Comparison of ENCODE assay signal across 21 cellular contexts in the genomic region with DNA sequence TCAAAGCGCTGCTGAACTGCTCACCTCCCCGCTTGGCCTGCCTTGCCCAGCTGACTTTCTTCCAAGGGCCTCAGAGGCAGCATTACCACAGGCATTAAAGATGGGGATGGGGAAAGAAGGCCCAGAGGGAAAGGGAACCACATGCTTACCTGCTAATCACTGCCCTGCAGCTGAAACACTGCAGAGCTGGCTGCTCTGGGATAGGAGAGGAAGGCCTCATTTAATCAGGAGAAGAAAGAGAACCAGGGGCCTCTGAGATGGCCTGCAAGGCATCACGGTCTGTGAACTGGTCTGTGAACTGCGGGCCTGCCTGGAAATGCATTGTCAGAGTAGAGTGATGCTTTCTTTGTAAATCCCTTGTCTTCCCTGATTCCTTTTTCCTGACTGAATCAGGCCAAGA. TPM values are rescaled to one million over a fixed set of nuclear protein-coding genes. Genes with fewer than 3 reads are reported as not detected.
A peak's percentile ranks its signal among the peaks of the same experiment; 100 is the strongest.
DNase-seq lines count a peak whose midpoint lies in the region; ATAC-seq, FAIRE-seq and TF ChIP-seq lines count a peak whose summit lies in the region.
"Had no signal": no experiment of that assay in that cellular context is flagged by ENCODE, and none has a peak within 500 bp of the region (broad histone marks: within the 10 kb centered on the region; RNA-seq: fewer than 3 reads in every experiment).

No MANE protein-coding gene starts in this region.

- intact Hi-C loops in IMR-90 (cut with micrococcal nuclease) = loop anchor here (10.0 kb wide), 2 partner anchors 240 to 480 kb away; no protein-coding TSS in a partner anchor
- intact Hi-C loops in pancreas (cut with DNase I) = loop anchor here in 1 of 3 donors (10.0 kb wide), 1 partner anchor 160 kb away; no protein-coding TSS in a partner anchor

- in situ Hi-C loops in IMR-90 (cut with MboI; ENCODE audit: low sequenced_read_pairs) = loop anchor here (5.0 to 25.0 kb wide), 2 partner anchors 147 to 452 kb away; partner anchors contain the start of genes TNPO1 and ZNF366

- H2AK9ac ChIP-seq in IMR-90 (replicated peaks; ENCODE audit: low read depth, low read length, poor library complexity) = no peak overlapping the region

- peaks cover 10% of the 10 kb centered on the region for H3F3A ChIP-seq in smooth muscle cell (ENCODE audit: low read depth)

- H2AK5ac ChIP-seq in IMR-90 (ENCODE audit: low read depth, low read length) = peak overlapping the region; percentile 52

- POLR2A ChIA-PET in IMR-90 (lab: Charles Lee; ENCODE audit: unreplicated experiment) = no interaction called here

- no peak overlapping the region for H3K23ac ChIP-seq in IMR-90 (ENCODE audit: low read depth, low read length)

- peak overlapping the region; percentile 70 for H4K91ac ChIP-seq in IMR-90 (ENCODE audit: insufficient read depth, low read depth, low read length)

- H3K14ac ChIP-seq in IMR-90 (replicated peaks; ENCODE audit: low read depth, low read length) = no peak overlapping the region; the same call in 1 of the 2 replicates

- no peaks in the 10 kb centered on the region for H3K79me2 ChIP-seq in smooth muscle cell (ENCODE audit: low read depth)

- H3K4me2 ChIP-seq in IMR-90 (ENCODE audit: low read depth, low read length) (no peak overlapping the region), smooth muscle cell (peak overlapping the region; percentile 12)

- no CpG with 5 or more reads among the region's 4 CpGs for WGBS in IMR-90 (ENCODE audit: extremely low coverage in 2 of 2, insufficient read length in 1 of 2), 2 experiments
- WGBS in ectodermal cell, 2 experiments = 81 to 97% methylated on average over 4 of the region's 4 CpGs
- 83 to 100% methylated on average over 2 to 3 of the region's 4 CpGs for WGBS in mesodermal cell (ENCODE audit: insufficient coverage in 2 of 2), 2 experiments
- 65% methylated on average over 4 of the region's 4 CpGs for WGBS in smooth muscle cell (ENCODE audit: low lambda C conversion rate)
- 89 to 90% methylated on average over 4 of the region's 4 CpGs for WGBS in pancreas, 2 donors

- H3K9me3 ChIP-seq in IMR-90 (ENCODE audit: control insufficient read depth, insufficient read depth, low read length) = no peaks in the 10 kb centered on the region
- H3K9me3 ChIP-seq in ectodermal cell (ENCODE audit: control insufficient read depth, low read length) = no peaks in the 10 kb centered on the region
- no peaks in the 10 kb centered on the region for H3K9me3 ChIP-seq in mesodermal cell (ENCODE audit: control insufficient read depth, low read length)
- no peaks in the 10 kb centered on the region for H3K9me3 ChIP-seq in smooth muscle cell (replicated peaks; ENCODE audit: low read depth)
- no peaks in the 10 kb centered on the region for H3K9me3 ChIP-seq in pancreas
- H3K9me3 ChIP-seq: Caco-2, SJSA1 had no signal

- DNase-seq in IMR-90 (no peak), smooth muscle cell (lab: John Stamatoyannopoulos, UW; ENCODE audit: unreplicated experiment) (no peak), NCI-H2171 treated with DMSO at 0.1 percent for 48 hours (lab: John Stamatoyannopoulos, UW) (no peak), pancreas (no peak)
- DNase-seq: ACHN, AML-193, Caco-2, DMS53, KG1, NCI-H1092, NCI-H1694 treated with DMSO at 0.1 percent for 48 hours, NCI-H2107, NCI-H226, OCI-M1, RPMI8226, SW 1271 had no signal

- dilution Hi-C loops in IMR-90 (cut with HindIII; ENCODE audit: low sequenced_read_pairs, unreplicated experiment) = no loop called here

- FAIRE-seq in pancreas (lab: Jason Lieb, UNC) = no peak

- TF ChIP-seq CTCF in IMR-90 (conservative IDR thresholded peaks at IDR 0.05; ENCODE audit: low read depth, low read length) (no peak), smooth muscle cell (IDR thresholded peaks at IDR 0.05; ENCODE audit: borderline replicate concordance, insufficient read depth, poor library complexity, severe bottlenecking) (no peak), pancreas (IDR thresholded peaks at IDR 0.05) (no peak)

- H2BK5ac ChIP-seq in IMR-90 (ENCODE audit: low read depth, low read length, poor library complexity, severe bottlenecking) = peak overlapping the region; percentile 2

- ATAC-seq in IMR-90 (ENCODE audit: low read depth) (no peak), HG02759 (IDR thresholded peaks at IDR 0.05; ENCODE audit: unreplicated experiment) (no peak), pancreas (no peak), HG02852 (IDR thresholded peaks at IDR 0.05; ENCODE audit: unreplicated experiment) (no peak)

- H3K9me1 ChIP-seq in IMR-90 (ENCODE audit: insufficient read depth, low read length) = peaks cover 8% of the 10 kb centered on the region

- peaks cover 9% of the 10 kb centered on the region for H3K4me1 ChIP-seq in IMR-90 (ENCODE audit: control insufficient read depth, insufficient read depth, low read length)
- no peaks in the 10 kb centered on the region for H3K4me1 ChIP-seq in ectodermal cell (ENCODE audit: control insufficient read depth, insufficient read depth, low read length)
- H3K4me1 ChIP-seq in mesodermal cell (ENCODE audit: control insufficient read depth, insufficient read depth, low read length, poor library complexity, severe bottlenecking) = peaks cover 23% of the 10 kb centered on the region
- H3K4me1 ChIP-seq in smooth muscle cell (ENCODE audit: low read depth) = peaks cover 6% of the 10 kb centered on the region
- no peaks in the 10 kb centered on the region for H3K4me1 ChIP-seq in pancreas

- H3K27me3 ChIP-seq in IMR-90 (ENCODE audit: control insufficient read depth, insufficient read depth, low read length) (no peaks in the 10 kb centered on the region), ectodermal cell (ENCODE audit: control insufficient read depth, insufficient read depth, low read length, poor library complexity, severe bottlenecking) (no peaks in the 10 kb centered on the region), smooth muscle cell (ENCODE audit: low read depth) (no peaks in the 10 kb centered on the region), pancreas (no peaks in the 10 kb centered on the region)
- H3K27me3 ChIP-seq: SJSA1 had no signal

- peak overlapping the region in 1 of 2 experiments; percentile 33; a peak in 1 of 4 replicates for H4K8ac ChIP-seq in IMR-90 (ENCODE audit: low read depth in 2 of 2, low read length in 2 of 2)

- H3K4me3 ChIP-seq in IMR-90 (ENCODE audit: insufficient read depth, low read depth, low read length) (no peak overlapping the region), ectodermal cell (ENCODE audit: insufficient read depth, low read depth, low read length) (no peak overlapping the region), mesodermal cell (ENCODE audit: extremely low read depth, insufficient read depth, low read length, poor library complexity, severe bottlenecking) (no peak overlapping the region), smooth muscle cell (no peak overlapping the region), pancreas (no peak overlapping the region)
- H3K4me3 ChIP-seq: SJSA1 had no signal

- CTCF ChIA-PET in IMR-90 (lab: Yijun Ruan, JAX) = no interaction called here

- H3K79me1 ChIP-seq in IMR-90 (ENCODE audit: low read depth in 1 of 2, low read length in 2 of 2) = peaks cover 0 to 6% of the 10 kb centered on the region in 2 experiments; a peak in 3 of 4 replicates

- no peak overlapping the region for H2AFZ ChIP-seq in IMR-90 (replicated peaks; ENCODE audit: low read length, poor library complexity)
- H2AFZ ChIP-seq in smooth muscle cell (ENCODE audit: low read depth) = no peak overlapping the region

- H2BK120ac ChIP-seq in IMR-90 (ENCODE audit: low read depth, low read length) = peak overlapping the region; percentile 44

- peak overlapping the region; percentile 79 for H2BK20ac ChIP-seq in IMR-90 (ENCODE audit: low read depth, low read length)

- H3K56ac ChIP-seq in IMR-90 (ENCODE audit: extremely low read depth, insufficient read depth, low read length) = no peak overlapping the region

- peak overlapping the region; percentile 12; the same call in 1 of the 2 replicates for H4K5ac ChIP-seq in IMR-90 (ENCODE audit: low read depth, low read length)

- H3K36me3 ChIP-seq in IMR-90 (ENCODE audit: control insufficient read depth, insufficient read depth, low read length) = peaks cover 2% of the 10 kb centered on the region
- H3K36me3 ChIP-seq in ectodermal cell (ENCODE audit: control insufficient read depth, insufficient read depth, low read length) = peaks cover 21% of the 10 kb centered on the region
- H3K36me3 ChIP-seq in mesodermal cell (ENCODE audit: control insufficient read depth, insufficient read depth, low read length) = peaks cover 17% of the 10 kb centered on the region
- no peaks in the 10 kb centered on the region for H3K36me3 ChIP-seq in smooth muscle cell (ENCODE audit: low read depth)
- no peaks in the 10 kb centered on the region for H3K36me3 ChIP-seq in pancreas

- H3K4ac ChIP-seq in IMR-90 (ENCODE audit: low read depth, low read length) = peak overlapping the region; percentile 67

- BruUV-seq in IMR-90 (replicated peaks; lab: Mats Ljungman, UMichigan) = no TSS peak

- no peaks in the 10 kb centered on the region for H4K20me1 ChIP-seq in IMR-90 (ENCODE audit: insufficient read depth, low read length)
- H4K20me1 ChIP-seq in smooth muscle cell (ENCODE audit: low read depth) = no peaks in the 10 kb centered on the region

- H3K18ac ChIP-seq in IMR-90 (ENCODE audit: low read depth, low read length) = no peak overlapping the region

- TF ChIP-seq POLR2A in IMR-90 (IDR thresholded peaks at IDR 0.05; ENCODE audit: low read depth, low read length) = no peak

- H3K27ac ChIP-seq in IMR-90 (ENCODE audit: insufficient read depth, low read length) (no peak overlapping the region), ectodermal cell (ENCODE audit: insufficient read depth, low read depth, low read length, poor library complexity, severe bottlenecking) (peak overlapping the region; percentile 41), mesodermal cell (ENCODE audit: low read depth, low read length, severe bottlenecking) (peak overlapping the region; percentile 41), smooth muscle cell (ENCODE audit: low read depth) (no peak overlapping the region), pancreas (no peak overlapping the region)
- H3K27ac ChIP-seq: SJSA1 had no signal

- H2BK15ac ChIP-seq in IMR-90 (ENCODE audit: low read depth, low read length) = peak overlapping the region; percentile 64; the same call in 2 of the 3 replicates

- TF ChIP-seq RAD21 in IMR-90 (IDR thresholded peaks at IDR 0.05; ENCODE audit: low read length) = no peak

- H3K9ac ChIP-seq in IMR-90 (ENCODE audit: low read depth, low read length) (no peak overlapping the region), smooth muscle cell (ENCODE audit: low read depth) (no peak overlapping the region)

RNA-seq across cellular contexts. Expression of gene PTCD2, which starts 44.8 kb away (rescaled TPM):
- 9.9 and 10.0 TPM in 2 replicates for total RNA-seq in IMR-90 (2012; rRNA removed)
- 5.2 and 6.5 TPM in 2 replicates for polyA plus RNA-seq in IMR-90 (2012; rRNA removed)
- 1.6 and 2.2 TPM in 2 replicates for polyA plus RNA-seq in IMR-90 (2012; cell fraction: cytosol; rRNA removed)
- 3.1 and 8.4 TPM in 2 replicates for polyA plus RNA-seq in IMR-90 (2012; cell fraction: nucleus; rRNA removed; ENCODE audit: low replicate concordance)
- 14.9 TPM for polyA plus RNA-seq in ectodermal cell (2013, experiment 1 of 4)
- polyA plus RNA-seq in ectodermal cell (2013, experiment 2 of 4) = 15.2 TPM
- 10.6 TPM for polyA plus RNA-seq in ectodermal cell (2013, experiment 3 of 4)
- 13.3 TPM for polyA plus RNA-seq in ectodermal cell (2013, experiment 4 of 4)
- polyA plus RNA-seq in mesodermal cell (2013, experiment 1 of 2) = 7.3 TPM
- polyA plus RNA-seq in mesodermal cell (2013, experiment 2 of 2) = 9.1 TPM
- 8.5 and 10.0 TPM in 2 replicates for total RNA-seq in smooth muscle cell
- polyA plus RNA-seq in smooth muscle cell = 4.7 and 6.3 TPM in 2 replicates
- total RNA-seq in pancreas = 1 to 10 TPM; 2.2 to 5.3 (median 2.8) TPM
- polyA plus RNA-seq in pancreas = 1 to 10 TPM in 1 of 2 donors, under 1 TPM in 1; 0.80 to 2.5 TPM

RNA-seq across cellular contexts. Expression of gene MRPS27, which starts 44.9 kb away (rescaled TPM):
- total RNA-seq in IMR-90 (2012; rRNA removed) = 80.3 and 90.5 TPM in 2 replicates
- polyA plus RNA-seq in IMR-90 (2012; rRNA removed) = 38.7 and 46.9 TPM in 2 replicates
- 21.4 and 34.8 TPM in 2 replicates for polyA plus RNA-seq in IMR-90 (2012; cell fraction: cytosol; rRNA removed)
- 20.3 and 37.8 TPM in 2 replicates for polyA plus RNA-seq in IMR-90 (2012; cell fraction: nucleus; rRNA removed; ENCODE audit: low replicate concordance)
- polyA plus RNA-seq in ectodermal cell (2013, experiment 1 of 4) = 116 TPM
- 116 TPM for polyA plus RNA-seq in ectodermal cell (2013, experiment 2 of 4)
- polyA plus RNA-seq in ectodermal cell (2013, experiment 3 of 4) = 85.1 TPM
- 90.5 TPM for polyA plus RNA-seq in ectodermal cell (2013, experiment 4 of 4)
- 51.8 TPM for polyA plus RNA-seq in mesodermal cell (2013, experiment 1 of 2)
- 59.2 TPM for polyA plus RNA-seq in mesodermal cell (2013, experiment 2 of 2)
- total RNA-seq in smooth muscle cell = 38.3 and 47.8 TPM in 2 replicates
- polyA plus RNA-seq in smooth muscle cell = 36.7 and 41.0 TPM in 2 replicates
- 10 to 100 TPM; 17.3 to 28.0 (median 23.8) TPM for total RNA-seq in pancreas
- 10 to 100 TPM in 1 of 2 donors, 1 to 10 TPM in 1; 9.4 to 17.4 TPM for polyA plus RNA-seq in pancreas

Comparison
In these comparisons a context has a peak if more than half of its experiments do, and no peak if none do; other contexts are left out.
1. H3K27ac ChIP-seq: peak in ectodermal cell (single experiment) and mesodermal cell (single experiment); none in IMR-90 (single experiment), smooth muscle cell (single experiment) and pancreas (0 of 4).